22 cellular contexts compared by ENCODE assay signal in genomic region chr4:25297528-25298242, GRCh38. TPM values are rescaled to one million over a fixed set of nuclear protein-coding genes. Genes with fewer than 3 reads are reported as not detected.
DNase-seq lines count a peak whose midpoint lies in the region; ATAC-seq and TF ChIP-seq lines count a peak whose summit lies in the region.
"Had no signal": no experiment of that assay in that cellular context is flagged by ENCODE, and none has a peak within 500 bp of the region (broad histone marks: within the 10 kb centered on the region; RNA-seq: fewer than 3 reads in every experiment).

No MANE protein-coding gene starts in this region.

- DNase-seq in right cardiac atrium (no peak), pons (ENCODE audit: low spot score) (no peak)
- DNase-seq: ACHN; BE2C; C1 segment of cervical spinal cord; CD4-positive, CD25-positive, alpha-beta regulatory T cell; CD8-positive, alpha-beta memory T cell; COR-L47; DMS 273 treated with DMSO at 0.1 percent for 48 hours; DMS53; DND-41; EL; GM23248; IMR-90 had no signal

- H3K9me2 ChIP-seq in neural cell (ENCODE audit: insufficient read depth, low read length): no peaks in the 10 kb centered on the region

- peak; percentile 98 for TF ChIP-seq EP300 in neural cell (conservative IDR thresholded peaks at IDR 0.05; ENCODE audit: poor library complexity, severe bottlenecking)

- no peaks in the 10 kb centered on the region for H3F3A ChIP-seq in neural cell (ENCODE audit: insufficient read depth, low read length, poor library complexity, severe bottlenecking)

- WGBS in right cardiac atrium: 72% methylated on average over 5 of the region's 5 CpGs

- H3K4me3 ChIP-seq in neural cell (ENCODE audit: low read length) (peak overlapping the region; percentile 23), right cardiac atrium (ENCODE audit: low read length) (no peak overlapping the region)
- H3K4me3 ChIP-seq: GM12878, GM23248, HAP-1, K562 had no signal

- H3K4me1 ChIP-seq in right cardiac atrium (ENCODE audit: control insufficient read depth, insufficient read depth, low read length): no peaks in the 10 kb centered on the region
- H3K4me1 ChIP-seq: BE2C had no signal

- no peak for TF ChIP-seq RAD21 in neural cell (conservative IDR thresholded peaks at IDR 0.05)

- intact Hi-C loops in right cardiac atrium (cut with DNase I): no loop called here

- H3K27ac ChIP-seq in neural cell (ENCODE audit: low read length) (peak overlapping the region; percentile 73), right cardiac atrium (ENCODE audit: low read length) (no peak overlapping the region)
- H3K27ac ChIP-seq: GM23248 had no signal

- H3K9me3 ChIP-seq in neural cell (ENCODE audit: low read length) (no peaks in the 10 kb centered on the region), right cardiac atrium (ENCODE audit: control insufficient read depth, low read length) (no peaks in the 10 kb centered on the region)
- H3K9me3 ChIP-seq: BE2C, HAP-1 had no signal

- no peaks in the 10 kb centered on the region for H4K20me1 ChIP-seq in neural cell (ENCODE audit: insufficient read depth)

- TF ChIP-seq CTCF in neural cell (IDR thresholded peaks at IDR 0.05; ENCODE audit: poor library complexity, severe bottlenecking): no peak

- ATAC-seq in GM18867 (IDR thresholded peaks at IDR 0.05; ENCODE audit: unreplicated experiment): peak; percentile 54
- ATAC-seq in HG03039 (IDR thresholded peaks at IDR 0.05; ENCODE audit: unreplicated experiment): peak; percentile 59
- ATAC-seq in right cardiac atrium: no peak
- no peak for ATAC-seq in HG03520 (IDR thresholded peaks at IDR 0.05; ENCODE audit: unreplicated experiment)
- no peak for ATAC-seq in HG03159 (IDR thresholded peaks at IDR 0.05; ENCODE audit: unreplicated experiment)
- ATAC-seq: GM12878, K562 had no signal

- H3K27me3 ChIP-seq in neural cell (ENCODE audit: insufficient read depth, low read depth, low read length) (no peaks in the 10 kb centered on the region), right cardiac atrium (ENCODE audit: control insufficient read depth, insufficient read depth) (no peaks in the 10 kb centered on the region)

- H3K36me3 ChIP-seq in neural cell (ENCODE audit: insufficient read depth, low read length): no peaks in the 10 kb centered on the region
- H3K36me3 ChIP-seq: BE2C, HAP-1 had no signal

- H3K79me2 ChIP-seq in neural cell (replicated peaks; ENCODE audit: insufficient read depth, low read length): no peaks in the 10 kb centered on the region

- H2AFZ ChIP-seq in neural cell (ENCODE audit: low read depth, low read length): no peak overlapping the region
- H2AFZ ChIP-seq: GM23248 had no signal

- H3K4me2 ChIP-seq in neural cell (ENCODE audit: low read length): peak overlapping the region; percentile 25

- peak overlapping the region; percentile 31 for H3K9ac ChIP-seq in neural cell (ENCODE audit: low read length)
- H3K9ac ChIP-seq: GM23248 had no signal

TF ChIP-seq in neural cell, 6 proteins besides CTCF, POLR2A, EP300 and RAD21:
- TF ChIP-seq TAF1 (IDR thresholded peaks at IDR 0.05; ENCODE audit: low read depth) (no peak), MXI1 (conservative IDR thresholded peaks at IDR 0.05; ENCODE audit: poor library complexity, severe bottlenecking) (no peak), REST (IDR thresholded peaks at IDR 0.05; ENCODE audit: borderline replicate concordance) (peak; percentile 92), SMC3 (conservative IDR thresholded peaks at IDR 0.05; ENCODE audit: poor library complexity) (no peak), POLR2AphosphoS5 (IDR thresholded peaks at IDR 0.05) (peak; percentile 78), EZH2 (IDR thresholded peaks at IDR 0.05; ENCODE audit: borderline replicate concordance, insufficient read depth, low read length, poor library complexity, severe bottlenecking) (no peak)

RNA-seq across cellular contexts. Expression of gene ZCCHC4, which starts 14.9 kb away (rescaled TPM):
- polyA plus RNA-seq in neural cell: 8.6 and 9.1 TPM in 2 replicates
- 16.3 and 21.1 TPM in 2 replicates for polyA minus RNA-seq in neural cell
- 10 to 100 TPM in 3 of 4 donors, 1 to 10 TPM in 1; 8.3 to 12.7 (median 11.1) TPM for total RNA-seq in right cardiac atrium
- polyA plus RNA-seq in right cardiac atrium: 5.3 TPM

Comparison
In these comparisons a context has a peak if more than half of its experiments do, and no peak if none do; other contexts are left out.
1. ATAC-seq: peak in GM18867 (single experiment) and HG03039 (single experiment); none in right cardiac atrium (0 of 2), HG03520 (single experiment) and HG03159 (single experiment).